In the genomic region with DNA sequence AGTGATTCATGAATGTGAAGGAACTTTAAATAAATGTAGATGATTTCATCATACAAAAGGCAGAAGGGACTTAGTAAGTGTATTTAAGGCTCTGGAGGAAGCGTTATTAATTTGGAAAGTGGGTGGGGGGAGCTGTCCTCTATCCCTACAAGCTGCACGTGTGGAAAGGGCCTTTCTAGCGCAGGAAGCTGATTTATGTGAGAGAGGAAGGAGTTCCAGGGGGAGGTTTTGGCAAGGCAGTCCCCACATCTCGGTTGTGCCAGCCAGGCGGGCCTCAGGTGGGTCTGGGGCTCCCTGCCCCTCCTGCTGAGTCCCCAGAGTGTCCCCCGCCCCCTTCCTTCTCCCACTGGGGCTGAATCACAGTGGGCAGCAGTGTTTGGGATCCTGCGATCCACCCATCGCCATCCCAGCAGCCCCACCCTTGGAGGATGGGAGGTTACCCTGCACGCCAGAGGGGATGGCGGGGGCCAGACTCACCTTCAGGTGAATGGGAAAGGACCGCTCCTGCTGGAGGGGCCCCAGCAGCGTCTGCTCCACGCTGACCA, we compare ENCODE assay signal across 14 cellular contexts. TPM values are rescaled to one million over a fixed set of nuclear protein-coding genes. Genes with fewer than 3 reads are reported as not detected.
A peak's percentile ranks its signal among the peaks of the same experiment; 100 is the strongest.
DNase-seq lines count a peak whose midpoint lies in the region; ATAC-seq and TF ChIP-seq lines count a peak whose summit lies in the region.
"Had no signal": no experiment of that assay in that cellular context is flagged by ENCODE, and none has a peak within 500 bp of the region (broad histone marks: within the 10 kb centered on the region; RNA-seq: fewer than 3 reads in every experiment).

No MANE protein-coding gene starts in this region.

- H3K27me3 ChIP-seq in tibial nerve: no peaks in the 10 kb centered on the region
- H3K27me3 ChIP-seq: SJSA1, uterus had no signal

- peaks cover 29% of the 10 kb centered on the region for H3K4me1 Mint-ChIP-seq in nephron

- peaks cover 27% of the 10 kb centered on the region for H3K27me3 Mint-ChIP-seq in nephron (ENCODE audit: low read depth)

- no peaks in the 10 kb centered on the region for H3K9me3 Mint-ChIP-seq in nephron

- no peak for TF ChIP-seq POLR2A in tibial nerve (IDR thresholded peaks at IDR 0.05)

- no peak for TF ChIP-seq EP300 in tibial nerve (IDR thresholded peaks at IDR 0.05)

- H3K27ac ChIP-seq in coronary artery (no peak overlapping the region), tibial nerve (peak overlapping the region in 2 of 4 donors; percentile 4 to 64)
- H3K27ac ChIP-seq: SJSA1, uterus had no signal

- ATAC-seq in Right ventricle myocardium inferior (no peak), left ventricle myocardium superior (no peak), GM21423 (IDR thresholded peaks at IDR 0.05; ENCODE audit: unreplicated experiment) (no peak)

- intact Hi-C loops in Right ventricle myocardium inferior (cut with DNase I) (no loop called here), left ventricle myocardium superior (cut with micrococcal nuclease) (no loop called here)

- peak; percentile 40 for DNase-seq in Right ventricle myocardium inferior (ENCODE audit: missing footprints)
- DNase-seq in left ventricle myocardium superior: no peak
- no peak for DNase-seq in coronary artery (ENCODE audit: low spot score)
- no peak for DNase-seq in tibial nerve (ENCODE audit: low spot score in 2 of 2)
- no peak for DNase-seq in activated naive CD4-positive, alpha-beta T cell (lab: John Stamatoyannopoulos, UW)
- DNase-seq in GOT3 (lab: John Stamatoyannopoulos, UW): no peak
- DNase-seq: activated effector memory CD4-positive, alpha-beta T cell treated with anti-CD3 and anti-CD28 coated beads, Interleukin-2, amount 50 U/mL, for 16 hours; effector memory CD4-positive, alpha-beta T cell; NCI-H345; uterus had no signal

- peaks cover 0 to 32% (median 3%) of the 10 kb centered on the region in 4 donors for H3K4me1 ChIP-seq in tibial nerve
- H3K4me1 ChIP-seq: SJSA1, uterus had no signal

- H3K36me3 Mint-ChIP-seq in nephron (ENCODE audit: low read depth): no peaks in the 10 kb centered on the region

- H3K9me3 ChIP-seq in tibial nerve: no peaks in the 10 kb centered on the region
- H3K9me3 ChIP-seq: SJSA1, uterus had no signal

- H3K4me3 ChIP-seq in coronary artery: peak overlapping the region; percentile 68
- H3K4me3 ChIP-seq in tibial nerve: peak overlapping the region; percentile 23 to 54 (median 34)
- H3K4me3 ChIP-seq: SJSA1 had no signal

- peak overlapping the region; percentile 70 to 82 (median 81) for H3K4me3 Mint-ChIP-seq in nephron
- H3K4me3 Mint-ChIP-seq: activated CD4-positive, alpha-beta T cell treated with anti-CD3 and anti-CD28 coated beads for 36 hours had no signal

- no peak for TF ChIP-seq CTCF in coronary artery (IDR thresholded peaks at IDR 0.05)
- no peak for TF ChIP-seq CTCF in nephron (IDR thresholded peaks at IDR 0.05; ENCODE audit: unreplicated experiment in 3 of 3)
- no peak for TF ChIP-seq CTCF in tibial nerve (IDR thresholded peaks at IDR 0.05)

- WGBS in tibial nerve, 2 donors: 41 to 53% methylated on average over 10 to 13 of the region's 13 CpGs

- peaks cover 0 to 3% (median 0%) of the 10 kb centered on the region in 3 donors for H3K36me3 ChIP-seq in tibial nerve
- H3K36me3 ChIP-seq: SJSA1, uterus had no signal

- peak overlapping the region in 2 of 3 experiments; percentile 4 to 56 for H3K27ac Mint-ChIP-seq in nephron
- H3K27ac Mint-ChIP-seq: activated CD4-positive, alpha-beta T cell treated with anti-CD3 and anti-CD28 coated beads for 36 hours had no signal

RNA-seq across cellular contexts. Expression of a gene that starts 0.7 kb away (rescaled TPM):
- total RNA-seq in Right ventricle myocardium inferior (not detected), left ventricle myocardium superior (not detected), tibial nerve (10 to 100 TPM in 2 of 4 donors, 1 to 10 TPM in 2; 6.7 to 43.5 (median 11.5) TPM)
- total RNA-seq: activated CD4-positive, alpha-beta T cell treated with anti-CD3 and anti-CD28 coated beads for 36 hours; SJSA1; uterus had no signal
